Comparison of ENCODE assay signal across 29 cellular contexts in the genomic region with DNA sequence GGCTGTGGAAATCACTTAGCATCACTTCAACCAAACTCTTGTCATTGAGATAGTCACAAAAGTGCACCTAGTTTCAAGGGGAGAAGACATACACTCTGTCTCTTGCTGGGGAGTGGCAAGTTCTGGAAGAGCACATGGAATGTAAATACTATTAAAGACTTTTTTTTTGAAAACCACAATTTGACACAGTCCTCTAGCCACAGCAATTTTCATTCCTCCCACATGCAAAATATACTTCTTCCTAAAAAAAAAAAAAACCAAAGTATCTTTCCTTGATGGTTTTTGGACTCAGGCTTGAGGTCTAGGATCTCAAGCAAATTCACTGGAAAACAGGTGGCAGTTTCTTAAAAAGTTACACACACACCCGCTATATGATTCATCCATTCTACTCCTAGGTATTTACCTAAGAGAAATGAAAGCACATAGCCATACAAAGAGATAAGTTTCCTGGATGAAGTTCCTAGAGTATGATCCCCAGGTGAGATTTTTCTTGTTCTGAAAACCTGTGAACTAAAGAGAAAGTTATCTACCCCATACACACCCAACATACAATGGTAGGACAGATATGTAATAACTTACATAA.
DNase-seq lines count a peak whose midpoint lies in the region; ATAC-seq, FAIRE-seq and TF ChIP-seq lines count a peak whose summit lies in the region.
"Had no signal": no experiment of that assay in that cellular context is flagged by ENCODE, and none has a peak within 500 bp of the region (broad histone marks: within the 10 kb centered on the region; RNA-seq: fewer than 3 reads in every experiment).

No MANE protein-coding gene starts in this region.

- H3K9me3 Mint-ChIP-seq in activated naive CD8-positive, alpha-beta T cell treated with anti-CD3 and anti-CD28 coated beads for 36 hours: no peaks in the 10 kb centered on the region
- H3K9me3 Mint-ChIP-seq: stimulated activated naive CD8-positive, alpha-beta T cell treated with anti-CD3 and anti-CD28 coated beads, Interleukin-15, amount 100 ng/mL, for 72 hours had no signal

- in situ Hi-C loops in GM23248 (cut with MboI): no loop called here

- 88 to 100% methylated on average over 1 of the region's 1 CpG for WGBS in GM23248 (ENCODE audit: low coverage in 1 of 2, low lambda C conversion rate in 2 of 2, missing lambda C conversion rate in 2 of 2), 2 experiments

- no peak overlapping the region for H3K4me3 Mint-ChIP-seq in activated naive CD8-positive, alpha-beta T cell treated with anti-CD3 and anti-CD28 coated beads for 36 hours
- H3K4me3 Mint-ChIP-seq: CD14-positive monocyte; stimulated activated naive CD8-positive, alpha-beta T cell treated with anti-CD3 and anti-CD28 coated beads, Interleukin-15, amount 100 ng/mL, for 72 hours; T-helper 17 cell had no signal

- no peak overlapping the region for H3K27ac Mint-ChIP-seq in activated naive CD8-positive, alpha-beta T cell treated with anti-CD3 and anti-CD28 coated beads for 36 hours
- H3K27ac Mint-ChIP-seq: CD14-positive monocyte; stimulated activated naive CD8-positive, alpha-beta T cell treated with anti-CD3 and anti-CD28 coated beads, Interleukin-15, amount 100 ng/mL, for 72 hours; T-helper 17 cell had no signal

- H4K20me1 ChIP-seq in GM23248 (ENCODE audit: insufficient read depth): no peaks in the 10 kb centered on the region

- TF ChIP-seq CTCF in RWPE2 (IDR thresholded peaks at IDR 0.05; ENCODE audit: poor library complexity, severe bottlenecking) (no peak), D721Med (IDR thresholded peaks at IDR 0.05; ENCODE audit: insufficient read depth, missing control alignments) (no peak)

- DNase-seq in GM23248 (peak; percentile 37), RWPE2 (ENCODE audit: low spot score) (no peak), myocyte (ENCODE audit: low read depth) (peak; percentile 15), sciatic nerve (ENCODE audit: low spot score) (no peak), D721Med (ENCODE audit: insufficient read length, low spot score) (no peak)
- DNase-seq in activated naive CD8-positive, alpha-beta T cell treated with anti-CD3 and anti-CD28 coated beads for 36 hours: no peak
- DNase-seq: activated CD4-positive, alpha-beta T cell treated with anti-CD3 and anti-CD28 coated beads, Interleukin-2, amount 50 U/mL, for 4 hours; activated CD4-positive, CD25-positive, alpha-beta regulatory T cell; activated gamma-delta T cell treated with Interleukin-2 at 50 U/mL for 16 hours; activated T-cell treated with anti-CD3 and anti-CD28 coated beads, Interleukin-2, amount 50 U/mL, for 48 hours; Caco-2; left lung; mesendoderm; NCI-H1092; NCI-H187 treated with DMSO at 0.1 percent for 48 hours; NCI-H2171; NCI-H510A treated with DMSO at 0.1 percent for 48 hours; stimulated activated naive CD8-positive, alpha-beta T cell treated with anti-CD3 and anti-CD28 coated beads, Interleukin-15, amount 100 ng/mL, for 72 hours; T-helper 17 cell had no signal

- H3K4me3 ChIP-seq in GM23248: no peak overlapping the region
- no peak overlapping the region for H3K4me3 ChIP-seq in RWPE2 (ENCODE audit: severe bottlenecking)
- H3K4me3 ChIP-seq: HAP-1, left lung, right atrium auricular region, thoracic aorta had no signal

- H3K4me1 ChIP-seq in GM23248 (ENCODE audit: insufficient read depth): no peaks in the 10 kb centered on the region
- H3K4me1 ChIP-seq in RWPE2 (ENCODE audit: insufficient read depth, poor library complexity, severe bottlenecking): peaks cover 12% of the 10 kb centered on the region
- H3K4me1 ChIP-seq: left lung, right atrium auricular region had no signal

- H3K27ac ChIP-seq in GM23248 (no peak overlapping the region), RWPE2 (ENCODE audit: poor library complexity, severe bottlenecking) (no peak overlapping the region)
- H3K27ac ChIP-seq: left lung, right atrium auricular region, RWPE1, thoracic aorta had no signal

- H3F3A ChIP-seq in GM23248 (ENCODE audit: insufficient read depth): no peaks in the 10 kb centered on the region

- H3K79me2 ChIP-seq in GM23248 (ENCODE audit: insufficient read depth): no peaks in the 10 kb centered on the region

- no peaks in the 10 kb centered on the region for H3K4me1 Mint-ChIP-seq in activated naive CD8-positive, alpha-beta T cell treated with anti-CD3 and anti-CD28 coated beads for 36 hours
- H3K4me1 Mint-ChIP-seq: CD14-positive monocyte; stimulated activated naive CD8-positive, alpha-beta T cell treated with anti-CD3 and anti-CD28 coated beads, Interleukin-15, amount 100 ng/mL, for 72 hours had no signal

- H2AFZ ChIP-seq in GM23248: no peak overlapping the region

- H3K9me3 ChIP-seq in GM23248 (ENCODE audit: low read depth) (no peaks in the 10 kb centered on the region), RWPE2 (ENCODE audit: severe bottlenecking) (no peaks in the 10 kb centered on the region)
- H3K9me3 ChIP-seq: HAP-1, left lung, thoracic aorta had no signal

- no peaks in the 10 kb centered on the region for H3K36me3 ChIP-seq in GM23248 (ENCODE audit: low read depth)
- H3K36me3 ChIP-seq in RWPE2 (ENCODE audit: low read depth): no peaks in the 10 kb centered on the region
- H3K36me3 ChIP-seq: HAP-1, left lung, right atrium auricular region, thoracic aorta had no signal

- ATAC-seq in RWPE2 (ENCODE audit: low read depth) (peak; percentile 67; the same call in 2 of the 3 replicates), esophagus mucosa (peak; percentile 53), HG03108 (IDR thresholded peaks at IDR 0.05; ENCODE audit: unreplicated experiment) (no peak), sciatic nerve (no peak)
- ATAC-seq: left lung; SK-N-SH treated with all-trans-retinoic acid at 6 μM for 48 hours; stimulated activated naive CD8-positive, alpha-beta T cell treated with anti-CD3 and anti-CD28 coated beads, Interleukin-15, amount 100 ng/mL, for 72 hours; T-helper 17 cell had no signal

- H3K9me2 ChIP-seq in GM23248 (ENCODE audit: insufficient read depth): no peaks in the 10 kb centered on the region

- H3K27me3 ChIP-seq in GM23248 (replicated peaks; ENCODE audit: insufficient read depth) (peaks cover 8% of the 10 kb centered on the region; the same call in 1 of the 2 replicates), RWPE2 (ENCODE audit: insufficient read depth, poor library complexity, severe bottlenecking) (no peaks in the 10 kb centered on the region)
- H3K27me3 ChIP-seq: right atrium auricular region had no signal

- H3K36me3 Mint-ChIP-seq in activated naive CD8-positive, alpha-beta T cell treated with anti-CD3 and anti-CD28 coated beads for 36 hours: no peaks in the 10 kb centered on the region
- H3K36me3 Mint-ChIP-seq: CD14-positive monocyte had no signal

- no peak overlapping the region for H3K9ac ChIP-seq in GM23248

- intact Hi-C loops in sciatic nerve (cut with DNase I): no loop called here

- peaks cover 25% of the 10 kb centered on the region for H3K27me3 Mint-ChIP-seq in activated naive CD8-positive, alpha-beta T cell treated with anti-CD3 and anti-CD28 coated beads for 36 hours

- no peak overlapping the region for H3K4me2 ChIP-seq in GM23248 (ENCODE audit: unreplicated experiment)

- no peak for FAIRE-seq in D721Med (lab: Jason Lieb, UNC)
- FAIRE-seq: GM18507, TTC549 had no signal

Comparison
In these comparisons a context has a peak if more than half of its experiments do, and no peak if none do; other contexts are left out.
1. DNase-seq: peak in GM23248 (single experiment) and myocyte (single experiment); none in RWPE2 (single experiment), sciatic nerve (single experiment), activated naive CD8-positive, alpha-beta T cell treated with anti-CD3 and anti-CD28 coated beads for 36 hours (single experiment) and D721Med (single experiment).
2. ATAC-seq: peak in RWPE2 (single experiment) and esophagus mucosa (single experiment); none in HG03108 (single experiment) and sciatic nerve (single experiment).